Comparison of ENCODE assay signal across 9 cellular contexts in genomic region chr11:129277216-129277838, GRCh38.
DNase-seq lines count a peak whose midpoint lies in the region; ATAC-seq and TF ChIP-seq lines count a peak whose summit lies in the region.
"Had no signal": no experiment of that assay in that cellular context is flagged by ENCODE, and none has a peak within 500 bp of the region (broad histone marks: within the 10 kb centered on the region; RNA-seq: fewer than 3 reads in every experiment).

No MANE protein-coding gene starts in this region.

- no peaks in the 10 kb centered on the region for H3K9me3 ChIP-seq in Loucy (ENCODE audit: insufficient read depth, low read depth, low read length)
- H3K9me3 ChIP-seq in mammary epithelial cell (replicated peaks; ENCODE audit: insufficient read depth, low read length), result no peaks in the 10 kb centered on the region
- H3K9me3 ChIP-seq: adrenal gland had no signal

- H2AFZ ChIP-seq in Loucy (ENCODE audit: low read length) (no peak overlapping the region), mammary epithelial cell (ENCODE audit: low read depth, low read length) (no peak overlapping the region)

- no peaks in the 10 kb centered on the region for H3F3A ChIP-seq in Loucy (ENCODE audit: low read depth)

- H3K79me2 ChIP-seq in Loucy (ENCODE audit: insufficient read depth, low read length) (peaks cover 63% of the 10 kb centered on the region), mammary epithelial cell (ENCODE audit: insufficient read depth, low read length) (peaks cover 61% of the 10 kb centered on the region)

- in situ Hi-C loops in mammary epithelial cell (cut with MboI; ENCODE audit: low sequenced_read_pairs in 2 of 2), result no loop called here

- H3K9ac ChIP-seq in Loucy (ENCODE audit: low read depth, low read length, poor library complexity, severe bottlenecking) (no peak overlapping the region), mammary epithelial cell (ENCODE audit: insufficient read depth, low read length) (no peak overlapping the region)

- H3K27me3 Mint-ChIP-seq in nephron (ENCODE audit: low read depth), result peaks cover 11% of the 10 kb centered on the region

- CTCF ChIA-PET in mammary epithelial cell (lab: Charles Lee; ENCODE audit: low non-redundant PET), result no interaction called here

- no peak overlapping the region for H3K27ac ChIP-seq in mammary epithelial cell (ENCODE audit: insufficient read depth, low read depth, low read length)

- TF ChIP-seq CTCF in Loucy (conservative IDR thresholded peaks at IDR 0.05; ENCODE audit: low read length) (no peak), mammary epithelial cell (conservative IDR thresholded peaks at IDR 0.05 in 1 of 2, IDR thresholded peaks at IDR 0.05 in 1 of 2; ENCODE audit: extremely low read depth in 1 of 2, insufficient read depth in 1 of 2, low read depth in 1 of 2, low read length in 2 of 2) (no peak), nephron (IDR thresholded peaks at IDR 0.05; ENCODE audit: unreplicated experiment in 3 of 3) (no peak)

- H3K4me1 ChIP-seq in Loucy (ENCODE audit: insufficient read depth, low read length, poor library complexity, severe bottlenecking) (peaks cover 68% of the 10 kb centered on the region), mammary epithelial cell (ENCODE audit: insufficient read depth, low read length) (peaks cover 17% of the 10 kb centered on the region)

- intact Hi-C loops in mammary epithelial cell (cut with micrococcal nuclease), result loop anchor here (10.0 kb wide), 1 partner anchor 133 kb away; no protein-coding TSS in a partner anchor

- peaks cover 54% of the 10 kb centered on the region for H3K4me1 Mint-ChIP-seq in nephron

- H3K36me3 ChIP-seq in Loucy (ENCODE audit: insufficient read depth, low read length), result no peaks in the 10 kb centered on the region
- no peaks in the 10 kb centered on the region for H3K36me3 ChIP-seq in mammary epithelial cell (ENCODE audit: insufficient read depth, low read length)
- H3K36me3 ChIP-seq: adrenal gland had no signal

- DNase-seq in DMS53 treated with DMSO at 0.1 percent for 48 hours (lab: John Stamatoyannopoulos, UW; ENCODE audit: unreplicated experiment) (peak; percentile 10), mammary epithelial cell (no peak), NCI-H2081 treated with DMSO at 0.1 percent for 48 hours (lab: John Stamatoyannopoulos, UW) (no peak)
- DNase-seq: adrenal gland, KG1 had no signal

- peak overlapping the region; percentile 34 to 75 (median 64) for H3K27ac Mint-ChIP-seq in nephron

- H3K4me2 ChIP-seq in Loucy (ENCODE audit: low read depth, low read length, poor library complexity, severe bottlenecking) (peak overlapping the region; percentile 96), mammary epithelial cell (ENCODE audit: insufficient read depth, low read depth, low read length) (peak overlapping the region; percentile 92)

- H3K9me3 Mint-ChIP-seq in nephron, result no peaks in the 10 kb centered on the region

- 93% methylated on average over 7 of the region's 7 CpGs for WGBS in mammary epithelial cell (ENCODE audit: low coverage, missing lambda C conversion rate)

- no peaks in the 10 kb centered on the region for H3K36me3 Mint-ChIP-seq in nephron (ENCODE audit: low read depth)

- no peaks in the 10 kb centered on the region for H3K9me2 ChIP-seq in Loucy (replicated peaks; ENCODE audit: low read depth, low read length)

- dilution Hi-C loops in mammary epithelial cell (cut with HindIII; ENCODE audit: low sequenced_read_pairs), result no loop called here

- H3K4me3 Mint-ChIP-seq in nephron, result peak overlapping the region; percentile 91 to 95 (median 92)

- H3K27me3 ChIP-seq in Loucy (ENCODE audit: insufficient read depth, low read length, poor library complexity, severe bottlenecking) (no peaks in the 10 kb centered on the region), mammary epithelial cell (ENCODE audit: insufficient read depth, low read length) (no peaks in the 10 kb centered on the region)
- H3K27me3 ChIP-seq: adrenal gland had no signal

- BruUV-seq in mammary epithelial cell (replicated peaks; lab: Mats Ljungman, UMichigan), result no TSS peak

- peak overlapping the region; percentile 79 for H3K4me3 ChIP-seq in Loucy (ENCODE audit: low read length, poor library complexity, severe bottlenecking)
- H3K4me3 ChIP-seq in mammary epithelial cell (replicated peaks in 1 of 3; ENCODE audit: insufficient read depth in 1 of 3, low read depth in 2 of 3, low read length in 3 of 3), result no peak overlapping the region

- peaks cover 24% of the 10 kb centered on the region for H4K20me1 ChIP-seq in Loucy (ENCODE audit: insufficient read depth, low read length, poor library complexity, severe bottlenecking)
- H4K20me1 ChIP-seq in mammary epithelial cell (ENCODE audit: insufficient read depth, low read length), result no peaks in the 10 kb centered on the region

- ATAC-seq in HG02884 (IDR thresholded peaks at IDR 0.05; ENCODE audit: unreplicated experiment) (no peak), HG02763 (IDR thresholded peaks at IDR 0.05; ENCODE audit: unreplicated experiment) (no peak)
